In the genomic region with DNA sequence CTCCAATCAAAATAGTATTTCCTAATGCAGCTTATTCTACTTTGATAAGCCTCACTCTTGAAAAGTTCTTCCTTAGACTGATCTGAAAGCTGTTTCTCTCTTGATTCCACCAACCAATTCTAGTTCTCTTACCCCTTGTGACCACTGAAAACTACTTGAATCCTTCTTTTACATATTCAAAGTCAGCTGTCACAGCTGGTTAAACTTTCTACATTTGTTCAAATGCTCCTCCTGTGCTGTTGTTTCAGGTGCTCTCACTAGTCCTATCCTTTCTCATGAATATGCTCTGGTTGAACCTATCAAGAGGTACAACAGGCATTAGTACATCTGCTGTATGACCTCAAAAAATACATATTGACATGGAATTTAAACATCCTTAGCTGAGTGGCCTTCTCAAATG, we compare ENCODE assay signal across 1 cellular context.
TF ChIP-seq lines count a peak whose summit lies in the region.

No MANE protein-coding gene starts in this region.

TF ChIP-seq in GM23338, 12 proteins besides CTCF, POLR2A, EP300 and RAD21 (continued from another document):
- TF ChIP-seq ZNF462 (CRISPR knock-in tag; IDR thresholded peaks at IDR 0.05) (no peak; the same call in 1 of the 2 replicates), EZH2phosphoT487 (IDR thresholded peaks at IDR 0.05; ENCODE audit: unreplicated experiment) (no peak), EZH2 (IDR thresholded peaks at IDR 0.05; ENCODE audit: low read depth, unreplicated experiment) (no peak), ZNF114 (CRISPR knock-in tag; IDR thresholded peaks at IDR 0.05) (no peak)
